Comparison of ENCODE assay signal across 13 cellular contexts in the genomic region with DNA sequence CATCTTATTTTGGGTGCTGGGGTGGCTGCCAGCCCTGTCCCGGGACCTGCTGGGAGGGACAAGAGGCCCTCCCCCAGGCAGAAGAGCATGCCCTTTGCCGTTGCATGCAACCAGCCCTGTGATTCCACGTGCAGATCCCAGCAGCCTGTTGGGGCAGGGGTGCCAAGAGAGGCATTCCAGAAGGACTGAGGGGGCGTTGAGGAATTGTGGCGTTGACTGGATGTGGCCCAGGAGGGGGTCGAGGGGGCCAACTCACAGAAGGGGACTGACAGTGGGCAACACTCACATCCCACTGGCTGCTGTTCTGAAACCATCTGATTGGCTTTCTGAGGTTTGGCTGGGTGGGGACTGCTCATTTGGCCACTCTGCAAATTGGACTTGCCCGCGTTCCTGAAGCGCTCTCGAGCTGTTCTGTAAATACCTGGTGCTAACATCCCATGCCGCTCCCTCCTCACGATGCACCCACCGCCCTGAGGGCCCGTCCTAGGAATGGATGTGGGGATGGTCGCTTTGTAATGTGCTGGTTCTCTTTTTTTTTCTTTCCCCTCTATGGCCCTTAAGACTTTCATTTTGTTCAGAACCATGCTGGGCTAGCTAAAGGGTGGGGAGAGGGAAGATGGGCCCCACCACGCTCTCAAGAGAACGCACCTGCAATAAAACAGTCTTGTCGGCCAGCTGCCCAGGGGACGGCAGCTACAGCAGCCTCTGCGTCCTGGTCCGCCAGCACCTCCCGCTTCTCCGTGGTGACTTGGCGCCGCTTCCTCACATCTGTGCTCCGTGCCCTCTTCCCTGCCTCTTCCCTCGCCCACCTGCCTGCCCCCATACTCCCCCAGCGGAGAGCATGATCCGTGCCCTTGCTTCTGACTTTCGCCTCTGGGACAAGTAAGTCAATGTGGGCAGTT. TPM values are rescaled to one million over a fixed set of nuclear protein-coding genes. Genes with fewer than 3 reads are reported as not detected.
DNase-seq lines count a peak whose midpoint lies in the region; ATAC-seq and TF ChIP-seq lines count a peak whose summit lies in the region.
"Had no signal": no experiment of that assay in that cellular context is flagged by ENCODE, and none has a peak within 500 bp of the region (broad histone marks: within the 10 kb centered on the region; RNA-seq: fewer than 3 reads in every experiment).

No MANE protein-coding gene starts in this region.

- peaks cover 63% of the 10 kb centered on the region for H3K36me3 Mint-ChIP-seq in activated CD8-positive, alpha-beta T cell treated with anti-CD3 and anti-CD28 coated beads for 36 hours (ENCODE audit: low read depth)
- H3K36me3 Mint-ChIP-seq in activated CD8-positive, alpha-beta T cell treated with anti-CD3 and anti-CD28 coated beads, Interleukin-2, amount 10 ng/mL, durations not matched to agents 7 days and 5 days (ENCODE audit: low read depth), result peaks cover 65% of the 10 kb centered on the region
- H3K36me3 Mint-ChIP-seq in HFFc6 (ENCODE audit: low read depth) (peaks cover 31% of the 10 kb centered on the region), endothelial cell (ENCODE audit: low read depth, unreplicated experiment) (peaks cover 28% of the 10 kb centered on the region)

- H3K4me1 Mint-ChIP-seq in activated CD8-positive, alpha-beta T cell treated with anti-CD3 and anti-CD28 coated beads for 36 hours (ENCODE audit: low read depth), result peaks cover 61% of the 10 kb centered on the region
- H3K4me1 Mint-ChIP-seq in activated CD8-positive, alpha-beta T cell treated with anti-CD3 and anti-CD28 coated beads, Interleukin-2, amount 10 ng/mL, durations not matched to agents 7 days and 5 days (ENCODE audit: low read depth), result peaks cover 77% of the 10 kb centered on the region
- peaks cover 34% of the 10 kb centered on the region for H3K4me1 Mint-ChIP-seq in HFFc6 (ENCODE audit: low read depth)
- H3K4me1 Mint-ChIP-seq in endothelial cell (ENCODE audit: unreplicated experiment), result peaks cover 3% of the 10 kb centered on the region

- H3K27me3 Mint-ChIP-seq in activated CD8-positive, alpha-beta T cell treated with anti-CD3 and anti-CD28 coated beads for 36 hours, result no peaks in the 10 kb centered on the region
- no peaks in the 10 kb centered on the region for H3K27me3 Mint-ChIP-seq in activated CD8-positive, alpha-beta T cell treated with anti-CD3 and anti-CD28 coated beads, Interleukin-2, amount 10 ng/mL, durations not matched to agents 7 days and 5 days (ENCODE audit: low read depth)
- H3K27me3 Mint-ChIP-seq in HFFc6 (ENCODE audit: insufficient read depth) (peaks cover 3% of the 10 kb centered on the region), endothelial cell (ENCODE audit: unreplicated experiment) (peaks cover 23% of the 10 kb centered on the region)

- CTCF ChIA-PET in activated CD8-positive, alpha-beta T cell treated with anti-CD3 and anti-CD28 coated beads for 36 hours (lab: Charles Lee), result interaction anchor here (2.9 to 19.7 kb wide), 3 partner anchors 8 to 72 kb away, joined by 10 to 300 read pairs (median 56); partner anchors contain the start of genes CALM3 and DACT3
- CTCF ChIA-PET in activated CD8-positive, alpha-beta T cell treated with anti-CD3 and anti-CD28 coated beads, Interleukin-2, amount 10 ng/mL, durations not matched to agents 7 days and 5 days (lab: Charles Lee), result interaction anchor here (0.5 to 14.0 kb wide), 5 partner anchors 9 to 53 kb away, joined by 3 to 350 read pairs (median 84); partner anchors contain the start of genes CALM3, DACT3 and PTGIR

- peak overlapping the region; percentile 5 for H3K27ac Mint-ChIP-seq in activated CD8-positive, alpha-beta T cell treated with anti-CD3 and anti-CD28 coated beads for 36 hours
- no peak overlapping the region for H3K27ac Mint-ChIP-seq in activated CD8-positive, alpha-beta T cell treated with anti-CD3 and anti-CD28 coated beads, Interleukin-2, amount 10 ng/mL, durations not matched to agents 7 days and 5 days
- H3K27ac Mint-ChIP-seq in HFFc6, result peak overlapping the region; percentile 32
- no peak overlapping the region for H3K27ac Mint-ChIP-seq in endothelial cell (ENCODE audit: unreplicated experiment)

- DNase-seq in activated CD8-positive, alpha-beta T cell treated with anti-CD3 and anti-CD28 coated beads for 36 hours, result no peak
- DNase-seq in activated CD8-positive, alpha-beta T cell treated with anti-CD3 and anti-CD28 coated beads, Interleukin-2, amount 10 ng/mL, durations not matched to agents 7 days and 5 days, result no peak
- no peak for DNase-seq in HFFc6
- DNase-seq in endothelial cell (ENCODE audit: low spot score), result no peak
- DNase-seq in posterior vena cava (ENCODE audit: low spot score), result peak; percentile 74
- DNase-seq in DMS53 (lab: John Stamatoyannopoulos, UW), result no peak
- no peak for DNase-seq in NCI-H524 (lab: John Stamatoyannopoulos, UW)
- no peak for DNase-seq in HK-2 (ENCODE audit: unreplicated experiment)
- DNase-seq: GOT3, MM.1S, NCI-H2171 treated with DMSO at 0.1 percent for 48 hours, occipital lobe, T-helper 9 cell had no signal

- ATAC-seq in activated CD8-positive, alpha-beta T cell treated with anti-CD3 and anti-CD28 coated beads for 36 hours, result no peak
- ATAC-seq in activated CD8-positive, alpha-beta T cell treated with anti-CD3 and anti-CD28 coated beads, Interleukin-2, amount 10 ng/mL, durations not matched to agents 7 days and 5 days, result no peak

- TF ChIP-seq CTCF in activated CD8-positive, alpha-beta T cell treated with anti-CD3 and anti-CD28 coated beads for 36 hours (IDR thresholded peaks at IDR 0.05), result no peak
- TF ChIP-seq CTCF in HFFc6 (IDR thresholded peaks at IDR 0.05) (no peak), endothelial cell (IDR thresholded peaks at IDR 0.05; ENCODE audit: unreplicated experiment) (no peak)

- POLR2A ChIA-PET in activated CD8-positive, alpha-beta T cell treated with anti-CD3 and anti-CD28 coated beads for 36 hours (lab: Charles Lee), result interaction anchor here (1.2 to 14.9 kb wide), 6 partner anchors 5 to 113 kb away, joined by 3 to 232 read pairs (median 14); partner anchors contain the start of genes CALM3 and DACT3
- POLR2A ChIA-PET in activated CD8-positive, alpha-beta T cell treated with anti-CD3 and anti-CD28 coated beads, Interleukin-2, amount 10 ng/mL, durations not matched to agents 7 days and 5 days (lab: Charles Lee), result interaction anchor here (4.0 kb wide), 1 partner anchor 8 kb away, joined by 84 read pairs; the partner anchor contains the start of gene CALM3

- H3K9me3 Mint-ChIP-seq in activated CD8-positive, alpha-beta T cell treated with anti-CD3 and anti-CD28 coated beads for 36 hours, result no peaks in the 10 kb centered on the region
- no peaks in the 10 kb centered on the region for H3K9me3 Mint-ChIP-seq in activated CD8-positive, alpha-beta T cell treated with anti-CD3 and anti-CD28 coated beads, Interleukin-2, amount 10 ng/mL, durations not matched to agents 7 days and 5 days (ENCODE audit: insufficient read depth)
- H3K9me3 Mint-ChIP-seq in HFFc6, result no peaks in the 10 kb centered on the region
- no peaks in the 10 kb centered on the region for H3K9me3 Mint-ChIP-seq in endothelial cell (ENCODE audit: unreplicated experiment)

- intact Hi-C loops in activated CD8-positive, alpha-beta T cell treated with anti-CD3 and anti-CD28 coated beads for 36 hours (cut with micrococcal nuclease), result loop anchor here (10.0 kb wide), 1 partner anchor 115 kb away; no protein-coding TSS in a partner anchor
- intact Hi-C loops in posterior vena cava (cut with DNase I), result loop anchor here (5.0 to 10.0 kb wide), 3 partner anchors 53 to 125 kb away; partner anchors contain the start of gene DACT3 (in 1 of the 2)

- no peak overlapping the region for H3K4me3 Mint-ChIP-seq in activated CD8-positive, alpha-beta T cell treated with anti-CD3 and anti-CD28 coated beads for 36 hours
- H3K4me3 Mint-ChIP-seq in activated CD8-positive, alpha-beta T cell treated with anti-CD3 and anti-CD28 coated beads, Interleukin-2, amount 10 ng/mL, durations not matched to agents 7 days and 5 days, result no peak overlapping the region
- H3K4me3 Mint-ChIP-seq in HFFc6, result no peak overlapping the region
- peak overlapping the region; percentile 84 for H3K4me3 Mint-ChIP-seq in endothelial cell (ENCODE audit: unreplicated experiment)

RNA-seq across cellular contexts. Expression of gene CALM3, which starts 8.6 kb away (rescaled TPM):
- 100 to 1,000 TPM; 565 to 582 TPM for total RNA-seq in activated CD8-positive, alpha-beta T cell treated with anti-CD3 and anti-CD28 coated beads for 36 hours
- total RNA-seq in activated CD8-positive, alpha-beta T cell treated with anti-CD3 and anti-CD28 coated beads, Interleukin-2, amount 10 ng/mL, durations not matched to agents 7 days and 5 days, result 100 to 1,000 TPM; 646 to 682 TPM
- 100 to 1,000 TPM; 445 to 561 (median 538) TPM for total RNA-seq in HFFc6 (2021; fragmentation: NEBNext Ultra II Directional; extraction: Animal tissue kit (Norgen Biotek cat#: 25700))
- total RNA-seq in endothelial cell (ENCODE audit: unreplicated experiment) (564 TPM), posterior vena cava (100 to 1,000 TPM; 182 to 244 TPM)

RNA-seq across cellular contexts. Expression of gene PTGIR, which starts 15.1 kb away (rescaled TPM):
- total RNA-seq in activated CD8-positive, alpha-beta T cell treated with anti-CD3 and anti-CD28 coated beads for 36 hours, result 10 to 100 TPM; 45.4 to 48.8 TPM
- total RNA-seq in activated CD8-positive, alpha-beta T cell treated with anti-CD3 and anti-CD28 coated beads, Interleukin-2, amount 10 ng/mL, durations not matched to agents 7 days and 5 days, result 10 to 100 TPM in 1 of 2 experiments, 1 to 10 TPM in 1; 8.8 to 10.4 TPM
- 10 to 100 TPM; 16.0 to 26.6 (median 17.9) TPM for total RNA-seq in HFFc6 (2021; fragmentation: NEBNext Ultra II Directional; extraction: Animal tissue kit (Norgen Biotek cat#: 25700))
- total RNA-seq in endothelial cell (ENCODE audit: unreplicated experiment) (not detected), posterior vena cava (10 to 100 TPM; 17.3 to 29.8 TPM)
- total RNA-seq: occipital lobe had no signal

RNA-seq across cellular contexts. Expression of gene GNG8, which starts 26.2 kb away (rescaled TPM):
- 10 to 100 TPM; 33.0 to 45.4 TPM for total RNA-seq in activated CD8-positive, alpha-beta T cell treated with anti-CD3 and anti-CD28 coated beads for 36 hours
- total RNA-seq in activated CD8-positive, alpha-beta T cell treated with anti-CD3 and anti-CD28 coated beads, Interleukin-2, amount 10 ng/mL, durations not matched to agents 7 days and 5 days, result not detected
- not detected for total RNA-seq in HFFc6 (2021; fragmentation: NEBNext Ultra II Directional; extraction: Animal tissue kit (Norgen Biotek cat#: 25700))
- total RNA-seq in endothelial cell (ENCODE audit: unreplicated experiment) (not detected), posterior vena cava (not detected)
- total RNA-seq: occipital lobe had no signal

RNA-seq across cellular contexts. Expression of gene DACT3, which starts 51.2 kb away (rescaled TPM):
- total RNA-seq in activated CD8-positive, alpha-beta T cell treated with anti-CD3 and anti-CD28 coated beads for 36 hours, result 1 to 10 TPM; 5.8 to 6.1 TPM
- under 1 TPM; 0.42 TPM for total RNA-seq in activated CD8-positive, alpha-beta T cell treated with anti-CD3 and anti-CD28 coated beads, Interleukin-2, amount 10 ng/mL, durations not matched to agents 7 days and 5 days
- total RNA-seq in HFFc6 (2021; fragmentation: NEBNext Ultra II Directional; extraction: Animal tissue kit (Norgen Biotek cat#: 25700)), result 10 to 100 TPM; 12.6 to 17.2 (median 15.5) TPM
- 1.1 TPM for total RNA-seq in endothelial cell (ENCODE audit: unreplicated experiment)
- 100 to 1,000 TPM in 1 of 2 donors, 10 to 100 TPM in 1; 72.0 to 122 TPM for total RNA-seq in posterior vena cava

Comparison
In these comparisons a context has a peak if more than half of its experiments do, and no peak if none do; other contexts are left out.
1. H3K27ac Mint-ChIP-seq: peak in activated CD8-positive, alpha-beta T cell treated with anti-CD3 and anti-CD28 coated beads for 36 hours (single experiment) and HFFc6 (single experiment); none in activated CD8-positive, alpha-beta T cell treated with anti-CD3 and anti-CD28 coated beads, Interleukin-2, amount 10 ng/mL, durations not matched to agents 7 days and 5 days (single experiment) and endothelial cell (single experiment).
2. RNA of gene GNG8, which starts 26.2 kb away (total RNA-seq): 33.0 to 45.4 TPM in activated CD8-positive, alpha-beta T cell treated with anti-CD3 and anti-CD28 coated beads for 36 hours; not detected in activated CD8-positive, alpha-beta T cell treated with anti-CD3 and anti-CD28 coated beads, Interleukin-2, amount 10 ng/mL, durations not matched to agents 7 days and 5 days, not detected in posterior vena cava, not detected in HFFc6 and not detected in endothelial cell (single experiment); every median in the first group is over 10 times any median in the second.